Comparison of ENCODE assay signal across 10 cellular contexts in the genomic region with DNA sequence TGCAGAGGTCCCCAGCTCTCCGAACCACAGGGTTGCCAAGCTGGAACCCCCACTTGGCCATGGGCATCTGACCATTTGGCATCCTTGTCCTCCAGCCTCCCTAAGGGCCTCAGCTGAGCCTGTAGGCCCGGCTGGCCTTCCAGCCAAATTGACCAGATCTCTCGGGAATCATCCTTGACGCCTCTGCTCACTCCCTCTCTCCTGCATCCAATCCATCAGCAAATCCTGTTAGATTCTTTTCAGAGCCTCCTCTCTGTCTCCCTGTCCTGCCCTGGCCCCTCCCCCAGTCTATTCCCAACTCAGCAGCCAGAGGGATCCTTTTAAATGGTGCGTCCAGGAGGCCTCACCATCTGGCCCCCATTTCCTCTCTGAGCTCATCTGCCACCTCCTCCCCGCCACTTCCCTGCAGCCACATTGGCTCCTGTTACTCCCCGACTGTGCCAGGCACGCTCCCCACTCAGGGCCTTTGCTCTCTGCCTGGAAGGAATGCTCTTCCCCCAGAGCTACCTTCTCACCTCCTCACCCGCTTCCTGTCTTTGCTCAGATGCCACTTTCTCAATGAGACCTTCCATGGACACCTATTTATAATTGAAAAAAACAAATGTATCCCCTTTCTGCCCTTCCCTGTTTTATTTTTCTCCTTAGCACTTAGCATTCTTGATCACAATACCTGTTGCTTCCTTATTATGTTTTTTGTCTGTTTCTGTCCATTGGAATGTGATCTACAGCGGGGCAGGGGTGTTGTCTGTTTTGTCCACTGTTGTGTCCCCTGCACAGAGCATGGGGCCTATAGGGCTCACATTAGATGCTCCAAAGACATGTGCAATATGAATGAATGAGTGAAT.
DNase-seq lines count a peak whose midpoint lies in the region; ATAC-seq and TF ChIP-seq lines count a peak whose summit lies in the region.
"Had no signal": no experiment of that assay in that cellular context is flagged by ENCODE, and none has a peak within 500 bp of the region (broad histone marks: within the 10 kb centered on the region; RNA-seq: fewer than 3 reads in every experiment).

No MANE protein-coding gene starts in this region.

- ATAC-seq in SK-N-SH treated with all-trans-retinoic acid at 6 μM for 48 hours = peak; percentile 84

- no peaks in the 10 kb centered on the region for H3K36me3 Mint-ChIP-seq in nephron progenitor cell (ENCODE audit: low read depth)

- peak; percentile 31 for DNase-seq in NCI-H2029 (lab: John Stamatoyannopoulos, UW)
- no peak for DNase-seq in NCI-H2029 treated with DMSO at 0.1 percent for 48 hours (lab: John Stamatoyannopoulos, UW)
- DNase-seq in HT1080 (ENCODE audit: low read depth) = peak; percentile 55
- DNase-seq in nephron progenitor cell = peak; percentile 43
- DNase-seq in SW 1271 (lab: John Stamatoyannopoulos, UW) = no peak
- no peak for DNase-seq in NK-92 treated with Interleukin-12 subunit alpha and Interleukin-12 subunit beta, amount 100 ng/mL, for 24 hours (lab: John Stamatoyannopoulos, UW)
- DNase-seq in foreskin melanocyte = no peak
- DNase-seq: NCI-H1436 treated with DMSO at 0.1 percent for 48 hours, occipital lobe had no signal

- H3K4me1 Mint-ChIP-seq in nephron progenitor cell = peaks cover 20% of the 10 kb centered on the region

- TF ChIP-seq CTCF in nephron progenitor cell (IDR thresholded peaks at IDR 0.05) = no peak

- H3K9me3 Mint-ChIP-seq in nephron progenitor cell = no peaks in the 10 kb centered on the region

- peak overlapping the region; percentile 32 for H3K4me3 Mint-ChIP-seq in nephron progenitor cell

- H3K27ac Mint-ChIP-seq in nephron progenitor cell = peak overlapping the region; percentile 11

- H3K27me3 Mint-ChIP-seq in nephron progenitor cell (ENCODE audit: low read depth, poor library complexity) = peaks cover 16% of the 10 kb centered on the region

TF ChIP-seq in SK-N-SH treated with all-trans-retinoic acid at 6 μM for 48 hours, 23 proteins besides CTCF, POLR2A, EP300 and RAD21:
- TF ChIP-seq TSHZ2 (CRISPR knock-in tag; IDR thresholded peaks at IDR 0.05) (no peak), PPARA (CRISPR knock-in tag; IDR thresholded peaks at IDR 0.05; ENCODE audit: borderline replicate concordance) (no peak), RARB (CRISPR knock-in tag; IDR thresholded peaks at IDR 0.05) (no peak), ZFP30 (CRISPR knock-in tag; IDR thresholded peaks at IDR 0.05) (no peak), ARNTL (CRISPR knock-in tag; IDR thresholded peaks at IDR 0.05; ENCODE audit: borderline replicate concordance, low read depth) (no peak), ZNF70 (CRISPR knock-in tag; IDR thresholded peaks at IDR 0.05) (no peak), OSR1 (CRISPR knock-in tag; IDR thresholded peaks at IDR 0.05) (no peak), ZNF8 (CRISPR knock-in tag; IDR thresholded peaks at IDR 0.05) (no peak), BACH2 (CRISPR knock-in tag; IDR thresholded peaks at IDR 0.05; ENCODE audit: borderline replicate concordance) (no peak), ESRRG (CRISPR knock-in tag; IDR thresholded peaks at IDR 0.05) (no peak), ISL1 (CRISPR knock-in tag; IDR thresholded peaks at IDR 0.05) (no peak), ZFP3 (CRISPR knock-in tag; IDR thresholded peaks at IDR 0.05) (no peak), ZC3H10 (CRISPR knock-in tag; IDR thresholded peaks at IDR 0.05) (no peak), GLIS3 (CRISPR knock-in tag; IDR thresholded peaks at IDR 0.05) (no peak), TOX (CRISPR knock-in tag; IDR thresholded peaks at IDR 0.05; ENCODE audit: borderline replicate concordance) (no peak)
- TF ChIP-seq, protein P1, sequence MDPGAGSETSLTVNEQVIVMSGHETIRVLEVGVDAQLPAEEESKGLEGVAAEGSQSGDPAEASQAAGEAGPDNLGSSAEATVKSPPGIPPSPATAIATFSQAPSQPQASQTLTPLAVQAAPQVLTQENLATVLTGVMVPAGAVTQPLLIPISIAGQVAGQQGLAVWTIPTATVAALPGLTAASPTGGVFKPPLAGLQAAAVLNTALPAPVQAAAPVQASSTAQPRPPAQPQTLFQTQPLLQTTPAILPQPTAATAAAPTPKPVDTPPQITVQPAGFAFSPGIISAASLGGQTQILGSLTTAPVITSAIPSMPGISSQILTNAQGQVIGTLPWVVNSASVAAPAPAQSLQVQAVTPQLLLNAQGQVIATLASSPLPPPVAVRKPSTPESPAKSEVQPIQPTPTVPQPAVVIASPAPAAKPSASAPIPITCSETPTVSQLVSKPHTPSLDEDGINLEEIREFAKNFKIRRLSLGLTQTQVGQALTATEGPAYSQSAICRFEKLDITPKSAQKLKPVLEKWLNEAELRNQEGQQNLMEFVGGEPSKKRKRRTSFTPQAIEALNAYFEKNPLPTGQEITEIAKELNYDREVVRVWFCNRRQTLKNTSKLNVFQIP (CRISPR knock-in tag; IDR thresholded peaks at IDR 0.05; ENCODE audit: borderline replicate concordance, low read depth) = no peak
- TF ChIP-seq, protein P2, sequence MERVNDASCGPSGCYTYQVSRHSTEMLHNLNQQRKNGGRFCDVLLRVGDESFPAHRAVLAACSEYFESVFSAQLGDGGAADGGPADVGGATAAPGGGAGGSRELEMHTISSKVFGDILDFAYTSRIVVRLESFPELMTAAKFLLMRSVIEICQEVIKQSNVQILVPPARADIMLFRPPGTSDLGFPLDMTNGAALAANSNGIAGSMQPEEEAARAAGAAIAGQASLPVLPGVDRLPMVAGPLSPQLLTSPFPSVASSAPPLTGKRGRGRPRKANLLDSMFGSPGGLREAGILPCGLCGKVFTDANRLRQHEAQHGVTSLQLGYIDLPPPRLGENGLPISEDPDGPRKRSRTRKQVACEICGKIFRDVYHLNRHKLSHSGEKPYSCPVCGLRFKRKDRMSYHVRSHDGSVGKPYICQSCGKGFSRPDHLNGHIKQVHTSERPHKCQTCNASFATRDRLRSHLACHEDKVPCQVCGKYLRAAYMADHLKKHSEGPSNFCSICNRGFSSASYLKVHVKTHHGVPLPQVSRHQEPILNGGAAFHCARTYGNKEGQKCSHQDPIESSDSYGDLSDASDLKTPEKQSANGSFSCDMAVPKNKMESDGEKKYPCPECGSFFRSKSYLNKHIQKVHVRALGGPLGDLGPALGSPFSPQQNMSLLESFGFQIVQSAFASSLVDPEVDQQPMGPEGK (CRISPR knock-in tag; IDR thresholded peaks at IDR 0.05; ENCODE audit: borderline replicate concordance) = no peak
- TF ChIP-seq, protein P3, sequence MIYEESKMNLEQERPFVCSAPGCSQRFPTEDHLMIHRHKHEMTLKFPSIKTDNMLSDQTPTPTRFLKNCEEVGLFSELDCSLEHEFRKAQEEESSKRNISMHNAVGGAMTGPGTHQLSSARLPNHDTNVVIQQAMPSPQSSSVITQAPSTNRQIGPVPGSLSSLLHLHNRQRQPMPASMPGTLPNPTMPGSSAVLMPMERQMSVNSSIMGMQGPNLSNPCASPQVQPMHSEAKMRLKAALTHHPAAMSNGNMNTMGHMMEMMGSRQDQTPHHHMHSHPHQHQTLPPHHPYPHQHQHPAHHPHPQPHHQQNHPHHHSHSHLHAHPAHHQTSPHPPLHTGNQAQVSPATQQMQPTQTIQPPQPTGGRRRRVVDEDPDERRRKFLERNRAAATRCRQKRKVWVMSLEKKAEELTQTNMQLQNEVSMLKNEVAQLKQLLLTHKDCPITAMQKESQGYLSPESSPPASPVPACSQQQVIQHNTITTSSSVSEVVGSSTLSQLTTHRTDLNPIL (CRISPR knock-in tag; IDR thresholded peaks at IDR 0.05; ENCODE audit: low read depth) = no peak

Comparison
In these comparisons a context has a peak if more than half of its experiments do, and no peak if none do; other contexts are left out.
1. DNase-seq: peak in NCI-H2029 (single experiment), HT1080 (single experiment) and nephron progenitor cell (single experiment); none in NCI-H2029 treated with DMSO at 0.1 percent for 48 hours (single experiment), SW 1271 (0 of 2), NK-92 treated with Interleukin-12 subunit alpha and Interleukin-12 subunit beta, amount 100 ng/mL, for 24 hours (single experiment) and foreskin melanocyte (single experiment).